In genomic region chr1:161307230-161307768, GRCh38 we compare ENCODE assay signal across 8 cellular contexts. TPM values are rescaled to one million over a fixed set of nuclear protein-coding genes. Genes with fewer than 3 reads are reported as not detected.
A peak's percentile ranks its signal among the peaks of the same experiment; 100 is the strongest.
DNase-seq lines count a peak whose midpoint lies in the region; ATAC-seq and TF ChIP-seq lines count a peak whose summit lies in the region.

No MANE protein-coding gene starts in this region.

- H3K9me3 Mint-ChIP-seq in activated naive CD8-positive, alpha-beta T cell treated with anti-CD3 and anti-CD28 coated beads, Interleukin-2, amount 10 ng/mL, durations not matched to agents 7 days and 5 days = no peaks in the 10 kb centered on the region
- H3K9me3 Mint-ChIP-seq in activated naive CD8-positive, alpha-beta T cell treated with anti-CD3 and anti-CD28 coated beads, Interleukin-2, amount 50 U/mL, for 24 hours = no peaks in the 10 kb centered on the region
- no peaks in the 10 kb centered on the region for H3K9me3 Mint-ChIP-seq in T-helper 2 cell treated with Interferon-gamma antibody and Interleukin-4, amounts not matched to agents 5 μg/mL and 100 μg/mL, for 36 hours
- peaks cover 8% of the 10 kb centered on the region for H3K9me3 Mint-ChIP-seq in glutamatergic neuron (ENCODE audit: unreplicated experiment)
- no peaks in the 10 kb centered on the region for H3K9me3 Mint-ChIP-seq in type B pancreatic cell

- H3K4me1 Mint-ChIP-seq in activated naive CD8-positive, alpha-beta T cell treated with anti-CD3 and anti-CD28 coated beads, Interleukin-2, amount 10 ng/mL, durations not matched to agents 7 days and 5 days = peaks cover 28% of the 10 kb centered on the region
- H3K4me1 Mint-ChIP-seq in activated naive CD8-positive, alpha-beta T cell treated with anti-CD3 and anti-CD28 coated beads, Interleukin-2, amount 50 U/mL, for 24 hours = peaks cover 31% of the 10 kb centered on the region
- peaks cover 27% of the 10 kb centered on the region for H3K4me1 Mint-ChIP-seq in T-helper 2 cell treated with Interferon-gamma antibody and Interleukin-4, amounts not matched to agents 5 μg/mL and 100 μg/mL, for 36 hours (ENCODE audit: low read depth)
- peaks cover 42% of the 10 kb centered on the region for H3K4me1 Mint-ChIP-seq in glutamatergic neuron (ENCODE audit: low read depth, unreplicated experiment)
- peaks cover 15% of the 10 kb centered on the region for H3K4me1 Mint-ChIP-seq in type B pancreatic cell (ENCODE audit: unreplicated experiment)

- ATAC-seq in activated naive CD8-positive, alpha-beta T cell treated with anti-CD3 and anti-CD28 coated beads, Interleukin-2, amount 10 ng/mL, durations not matched to agents 7 days and 5 days (ENCODE audit: low read depth) = no peak
- ATAC-seq in activated naive CD8-positive, alpha-beta T cell treated with anti-CD3 and anti-CD28 coated beads, Interleukin-2, amount 50 U/mL, for 24 hours = no peak
- no peak for ATAC-seq in HG03159 (IDR thresholded peaks at IDR 0.05; ENCODE audit: unreplicated experiment)

- POLR2A ChIA-PET in activated naive CD8-positive, alpha-beta T cell treated with anti-CD3 and anti-CD28 coated beads, Interleukin-2, amount 10 ng/mL, durations not matched to agents 7 days and 5 days (lab: Charles Lee) = interaction anchor here (0.6 to 1.7 kb wide), 4 partner anchors 12 to 73 kb away, joined by 4 to 8 read pairs (median 5); no protein-coding TSS in a partner anchor

- no peaks in the 10 kb centered on the region for H3K27me3 Mint-ChIP-seq in activated naive CD8-positive, alpha-beta T cell treated with anti-CD3 and anti-CD28 coated beads, Interleukin-2, amount 10 ng/mL, durations not matched to agents 7 days and 5 days
- no peaks in the 10 kb centered on the region for H3K27me3 Mint-ChIP-seq in activated naive CD8-positive, alpha-beta T cell treated with anti-CD3 and anti-CD28 coated beads, Interleukin-2, amount 50 U/mL, for 24 hours
- peaks cover 10% of the 10 kb centered on the region for H3K27me3 Mint-ChIP-seq in T-helper 2 cell treated with Interferon-gamma antibody and Interleukin-4, amounts not matched to agents 5 μg/mL and 100 μg/mL, for 36 hours (ENCODE audit: low read depth)
- H3K27me3 Mint-ChIP-seq in glutamatergic neuron (ENCODE audit: unreplicated experiment) (peaks cover 2% of the 10 kb centered on the region), type B pancreatic cell (peaks cover 11% of the 10 kb centered on the region)

- H3K4me3 Mint-ChIP-seq in activated naive CD8-positive, alpha-beta T cell treated with anti-CD3 and anti-CD28 coated beads, Interleukin-2, amount 10 ng/mL, durations not matched to agents 7 days and 5 days = no peak overlapping the region
- no peak overlapping the region for H3K4me3 Mint-ChIP-seq in activated naive CD8-positive, alpha-beta T cell treated with anti-CD3 and anti-CD28 coated beads, Interleukin-2, amount 50 U/mL, for 24 hours
- no peak overlapping the region for H3K4me3 Mint-ChIP-seq in T-helper 2 cell treated with Interferon-gamma antibody and Interleukin-4, amounts not matched to agents 5 μg/mL and 100 μg/mL, for 36 hours
- H3K4me3 Mint-ChIP-seq in glutamatergic neuron (ENCODE audit: unreplicated experiment) = peak overlapping the region; percentile 96
- H3K4me3 Mint-ChIP-seq in type B pancreatic cell = peak overlapping the region; percentile 61

- H3K27ac Mint-ChIP-seq in activated naive CD8-positive, alpha-beta T cell treated with anti-CD3 and anti-CD28 coated beads, Interleukin-2, amount 10 ng/mL, durations not matched to agents 7 days and 5 days = peak overlapping the region; percentile 54
- no peak overlapping the region for H3K27ac Mint-ChIP-seq in activated naive CD8-positive, alpha-beta T cell treated with anti-CD3 and anti-CD28 coated beads, Interleukin-2, amount 50 U/mL, for 24 hours
- H3K27ac Mint-ChIP-seq in T-helper 2 cell treated with Interferon-gamma antibody and Interleukin-4, amounts not matched to agents 5 μg/mL and 100 μg/mL, for 36 hours = peak overlapping the region; percentile 32
- H3K27ac Mint-ChIP-seq in glutamatergic neuron (ENCODE audit: unreplicated experiment) = peak overlapping the region; percentile 96
- no peak overlapping the region for H3K27ac Mint-ChIP-seq in type B pancreatic cell

- TF ChIP-seq CTCF in glutamatergic neuron (IDR thresholded peaks at IDR 0.05; ENCODE audit: partially characterized antibody, unreplicated experiment) = no peak
- no peak for TF ChIP-seq CTCF in type B pancreatic cell (conservative IDR thresholded peaks at IDR 0.05)

- peak; percentile 47 for DNase-seq in activated naive CD8-positive, alpha-beta T cell treated with anti-CD3 and anti-CD28 coated beads, Interleukin-2, amount 10 ng/mL, durations not matched to agents 7 days and 5 days
- DNase-seq in activated naive CD8-positive, alpha-beta T cell treated with anti-CD3 and anti-CD28 coated beads, Interleukin-2, amount 50 U/mL, for 24 hours = no peak
- DNase-seq in T-helper 2 cell treated with Interferon-gamma antibody and Interleukin-4, amounts not matched to agents 5 μg/mL and 100 μg/mL, for 36 hours (ENCODE audit: low spot score) = peak; percentile 12
- DNase-seq in glutamatergic neuron = peak; percentile 45
- DNase-seq in type B pancreatic cell (ENCODE audit: extremely low spot score, unreplicated experiment) = no peak
- DNase-seq in NCI-H2196 treated with DMSO at 0.1 percent for 48 hours (lab: John Stamatoyannopoulos, UW; ENCODE audit: unreplicated experiment) = no peak
- DNase-seq in NCI-H1105 (lab: John Stamatoyannopoulos, UW) = no peak

- peaks cover 2% of the 10 kb centered on the region for H3K36me3 Mint-ChIP-seq in activated naive CD8-positive, alpha-beta T cell treated with anti-CD3 and anti-CD28 coated beads, Interleukin-2, amount 10 ng/mL, durations not matched to agents 7 days and 5 days
- H3K36me3 Mint-ChIP-seq in activated naive CD8-positive, alpha-beta T cell treated with anti-CD3 and anti-CD28 coated beads, Interleukin-2, amount 50 U/mL, for 24 hours (ENCODE audit: low read depth) = no peaks in the 10 kb centered on the region
- H3K36me3 Mint-ChIP-seq in T-helper 2 cell treated with Interferon-gamma antibody and Interleukin-4, amounts not matched to agents 5 μg/mL and 100 μg/mL, for 36 hours (ENCODE audit: low read depth) = peaks cover 4% of the 10 kb centered on the region
- H3K36me3 Mint-ChIP-seq in glutamatergic neuron (ENCODE audit: unreplicated experiment) = no peaks in the 10 kb centered on the region
- no peaks in the 10 kb centered on the region for H3K36me3 Mint-ChIP-seq in type B pancreatic cell

RNA-seq across cellular contexts. Expression of gene MPZ, which starts 2.5 kb away (rescaled TPM):
- total RNA-seq in activated naive CD8-positive, alpha-beta T cell treated with anti-CD3 and anti-CD28 coated beads, Interleukin-2, amount 10 ng/mL, durations not matched to agents 7 days and 5 days = 1 to 10 TPM; 8.4 to 9.5 TPM
- total RNA-seq in glutamatergic neuron (ENCODE audit: unreplicated experiment) = 16.4 TPM
- total RNA-seq in type B pancreatic cell (ENCODE audit: low replicate concordance) = 0.76 and 3.6 TPM in 2 replicates

RNA-seq across cellular contexts. Expression of gene SDHC, which starts 6.9 kb away (rescaled TPM):
- 100 to 1,000 TPM; 148 to 150 TPM for total RNA-seq in activated naive CD8-positive, alpha-beta T cell treated with anti-CD3 and anti-CD28 coated beads, Interleukin-2, amount 10 ng/mL, durations not matched to agents 7 days and 5 days
- 170 TPM for total RNA-seq in glutamatergic neuron (ENCODE audit: unreplicated experiment)
- total RNA-seq in type B pancreatic cell (ENCODE audit: low replicate concordance) = 206 and 235 TPM in 2 replicates

RNA-seq across cellular contexts. Expression of gene PCP4L1, which starts 48.8 kb away (rescaled TPM):
- 1 to 10 TPM in 1 of 2 experiments, under 1 TPM in 1; 0.91 to 1.1 TPM for total RNA-seq in activated naive CD8-positive, alpha-beta T cell treated with anti-CD3 and anti-CD28 coated beads, Interleukin-2, amount 10 ng/mL, durations not matched to agents 7 days and 5 days
- total RNA-seq in glutamatergic neuron (ENCODE audit: unreplicated experiment) = 1.1 TPM
- total RNA-seq in type B pancreatic cell (ENCODE audit: low replicate concordance) = 1.0 and 3.4 TPM in 2 replicates

Comparison
In these comparisons a context has a peak if more than half of its experiments do, and no peak if none do; other contexts are left out.
1. DNase-seq: peak in activated naive CD8-positive, alpha-beta T cell treated with anti-CD3 and anti-CD28 coated beads, Interleukin-2, amount 10 ng/mL, durations not matched to agents 7 days and 5 days (single experiment), T-helper 2 cell treated with Interferon-gamma antibody and Interleukin-4, amounts not matched to agents 5 μg/mL and 100 μg/mL, for 36 hours (single experiment) and glutamatergic neuron (single experiment); none in activated naive CD8-positive, alpha-beta T cell treated with anti-CD3 and anti-CD28 coated beads, Interleukin-2, amount 50 U/mL, for 24 hours (single experiment), type B pancreatic cell (single experiment), NCI-H2196 treated with DMSO at 0.1 percent for 48 hours (single experiment) and NCI-H1105 (single experiment).
2. H3K27ac Mint-ChIP-seq: peak in activated naive CD8-positive, alpha-beta T cell treated with anti-CD3 and anti-CD28 coated beads, Interleukin-2, amount 10 ng/mL, durations not matched to agents 7 days and 5 days (single experiment), T-helper 2 cell treated with Interferon-gamma antibody and Interleukin-4, amounts not matched to agents 5 μg/mL and 100 μg/mL, for 36 hours (single experiment) and glutamatergic neuron (single experiment); none in activated naive CD8-positive, alpha-beta T cell treated with anti-CD3 and anti-CD28 coated beads, Interleukin-2, amount 50 U/mL, for 24 hours (single experiment) and type B pancreatic cell (single experiment).
3. H3K4me3 Mint-ChIP-seq: peak in glutamatergic neuron (single experiment) and type B pancreatic cell (single experiment); none in activated naive CD8-positive, alpha-beta T cell treated with anti-CD3 and anti-CD28 coated beads, Interleukin-2, amount 10 ng/mL, durations not matched to agents 7 days and 5 days (single experiment), activated naive CD8-positive, alpha-beta T cell treated with anti-CD3 and anti-CD28 coated beads, Interleukin-2, amount 50 U/mL, for 24 hours (single experiment) and T-helper 2 cell treated with Interferon-gamma antibody and Interleukin-4, amounts not matched to agents 5 μg/mL and 100 μg/mL, for 36 hours (single experiment).